In genomic region chr7:40092152-40092551, GRCh38 we compare ENCODE assay signal across 27 cellular contexts.
"Had no signal": no experiment of that assay in that cellular context is flagged by ENCODE, and none has a peak within 500 bp of the region (broad histone marks: within the 10 kb centered on the region; RNA-seq: fewer than 3 reads in every experiment).

No MANE protein-coding gene starts in this region.

- H3K9me3 ChIP-seq: esophagus muscularis mucosa, heart right ventricle, left lung, neutrophil, sigmoid colon, testis, tibial artery, upper lobe of left lung had no signal

- H3K27me3 Mint-ChIP-seq: naive thymus-derived CD4-positive, alpha-beta T cell; progenitor cell of endocrine pancreas had no signal

- ATAC-seq: foreskin keratinocyte; heart right ventricle; left cardiac atrium; left lung; naive thymus-derived CD4-positive, alpha-beta T cell; right cardiac atrium; stimulated activated effector memory CD8-positive, alpha-beta T cell treated with anti-CD3 and anti-CD28 coated beads, Interleukin-12 subunit alpha, Interleukin-12 subunit beta, amount 100 ng/mL, for 72 hours had no signal

- H3K4me1 ChIP-seq: foreskin keratinocyte, left lung, sigmoid colon, upper lobe of left lung had no signal

- H3K27ac Mint-ChIP-seq: endodermal cell; progenitor cell of endocrine pancreas; stimulated activated effector memory CD8-positive, alpha-beta T cell treated with anti-CD3 and anti-CD28 coated beads, Interleukin-12 subunit alpha, Interleukin-12 subunit beta, amount 100 ng/mL, for 72 hours had no signal

- H3K4me1 Mint-ChIP-seq: stimulated activated effector memory CD8-positive, alpha-beta T cell treated with anti-CD3 and anti-CD28 coated beads, Interleukin-12 subunit alpha, Interleukin-12 subunit beta, amount 100 ng/mL, for 72 hours had no signal

- H3K4me3 Mint-ChIP-seq: endodermal cell; naive thymus-derived CD4-positive, alpha-beta T cell; neural crest cell; stimulated activated effector memory CD8-positive, alpha-beta T cell treated with anti-CD3 and anti-CD28 coated beads, Interleukin-12 subunit alpha, Interleukin-12 subunit beta, amount 100 ng/mL, for 72 hours had no signal

- H3K27me3 ChIP-seq: dorsolateral prefrontal cortex, esophagus muscularis mucosa, foreskin keratinocyte, heart right ventricle, left lung, neutrophil, sigmoid colon, testis, tibial artery, upper lobe of left lung had no signal

- H3K4me3 ChIP-seq: dorsolateral prefrontal cortex, esophagus muscularis mucosa, heart right ventricle, left lung, sigmoid colon, testis, tibial artery, upper lobe of left lung had no signal

- DNase-seq: dorsolateral prefrontal cortex; effector CD8-positive, alpha-beta T cell; endodermal cell; foreskin keratinocyte; glutamatergic neuron; heart right ventricle; hippocampal formation; left cardiac atrium; left lung; mesenchymal stem cell; midbrain; naive thymus-derived CD4-positive, alpha-beta T cell; right cardiac atrium; sigmoid colon; stimulated activated CD4-positive, alpha-beta T cell treated with anti-CD3 and anti-CD28 coated beads, Interleukin-2, amount 100 ng/mL, for 24 hours; stimulated activated CD4-positive, alpha-beta T cell treated with anti-CD3 and anti-CD28 coated beads, Interleukin-4, amount 100 ng/mL, for 24 hours; stimulated activated naive CD4-positive, alpha-beta T cell treated with Interleukin-2 at 50 U/mL for 16 hours; substantia nigra; testis; tibial artery; upper lobe of left lung had no signal

- H3K27ac ChIP-seq: foreskin keratinocyte, heart right ventricle, left lung, neutrophil, parathyroid adenoma, testis, tibial artery, upper lobe of left lung had no signal

- H3K9me3 Mint-ChIP-seq: endodermal cell; neural crest cell; stimulated activated effector memory CD8-positive, alpha-beta T cell treated with anti-CD3 and anti-CD28 coated beads, Interleukin-12 subunit alpha, Interleukin-12 subunit beta, amount 100 ng/mL, for 72 hours had no signal
